In the genomic region with DNA sequence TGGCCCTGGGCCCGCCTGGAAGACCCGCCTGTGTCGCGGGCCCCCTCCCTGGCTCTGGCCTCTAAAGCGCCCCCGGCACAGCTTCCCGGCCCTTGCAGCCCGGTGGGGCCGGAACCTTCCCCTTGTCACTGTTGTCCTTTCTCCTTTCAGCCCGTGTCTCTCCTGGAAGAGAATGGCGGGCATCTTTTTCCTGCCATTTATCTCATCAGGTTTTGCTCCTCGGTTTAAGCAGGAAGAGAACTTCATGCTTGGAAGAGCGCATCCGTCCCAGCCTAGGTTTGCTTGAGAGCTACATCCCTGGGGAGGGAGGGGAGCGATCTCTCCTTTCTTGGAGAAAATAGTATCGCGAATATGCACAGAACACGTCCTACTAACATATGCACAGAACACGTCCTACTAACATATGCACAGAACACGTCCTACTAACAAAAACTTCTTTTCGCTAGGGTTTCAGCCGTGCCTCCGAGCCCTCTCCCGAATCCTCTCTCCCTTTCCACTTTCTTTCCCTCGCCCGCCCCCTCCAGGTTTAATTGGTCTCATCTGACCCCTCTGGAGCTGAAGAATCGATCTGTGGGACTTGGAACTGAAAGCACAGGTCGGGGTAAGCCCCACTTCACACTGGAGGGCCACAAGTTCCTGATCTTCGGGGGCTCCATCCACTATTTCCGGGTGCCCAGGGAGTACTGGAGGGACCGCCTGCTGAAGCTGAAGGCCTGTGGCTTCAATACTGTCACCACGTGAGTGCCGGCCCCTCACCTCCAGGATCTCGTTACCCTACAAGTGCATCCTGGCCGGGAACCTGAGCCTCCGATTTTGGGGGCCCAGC, we compare ENCODE assay signal across 12 cellular contexts. TPM values are rescaled to one million over a fixed set of nuclear protein-coding genes. Genes with fewer than 3 reads are reported as not detected.
A peak's percentile ranks its signal among the peaks of the same experiment; 100 is the strongest.
DNase-seq lines count a peak whose midpoint lies in the region; ATAC-seq and TF ChIP-seq lines count a peak whose summit lies in the region.
"Had no signal": no experiment of that assay in that cellular context is flagged by ENCODE, and none has a peak within 500 bp of the region (broad histone marks: within the 10 kb centered on the region; RNA-seq: fewer than 3 reads in every experiment).

No MANE protein-coding gene starts in this region.

- no peaks in the 10 kb centered on the region for H3K9me3 Mint-ChIP-seq in CD4-positive, alpha-beta memory T cell
- peaks cover 3% of the 10 kb centered on the region for H3K9me3 Mint-ChIP-seq in nephron

- H2BK120ac ChIP-seq in IMR-90 (ENCODE audit: low read depth, low read length) = no peak overlapping the region

- H3K9me3 ChIP-seq in CD4-positive, alpha-beta memory T cell (ENCODE audit: control insufficient read depth in 1 of 2, low read length in 2 of 2) = no peaks in the 10 kb centered on the region
- H3K9me3 ChIP-seq in IMR-90 (ENCODE audit: control insufficient read depth, insufficient read depth, low read length) = peaks cover 9% of the 10 kb centered on the region
- H3K9me3 ChIP-seq: neutrophil had no signal

- H3K4me2 ChIP-seq in IMR-90 (ENCODE audit: low read depth, low read length) = peak overlapping the region; percentile 9; the same call in 1 of the 2 replicates

- no peaks in the 10 kb centered on the region for H3K27me3 Mint-ChIP-seq in CD4-positive, alpha-beta memory T cell
- peaks cover 82% of the 10 kb centered on the region for H3K27me3 Mint-ChIP-seq in nephron (ENCODE audit: low read depth)

- WGBS in IMR-90 (ENCODE audit: extremely low coverage in 2 of 2, insufficient read length in 1 of 2), 2 experiments = 7% methylated on average over 12 of the region's 36 CpGs; no CpG with 5 or more reads in 1 of the 2 experiments

- dilution Hi-C loops in IMR-90 (cut with HindIII; ENCODE audit: low sequenced_read_pairs, unreplicated experiment) = no loop called here

- TF ChIP-seq POLR2A in IMR-90 (IDR thresholded peaks at IDR 0.05; ENCODE audit: low read depth, low read length) = no peak

- POLR2A ChIA-PET in CD4-positive, alpha-beta memory T cell (lab: Charles Lee; ENCODE audit: partially characterized antibody) = interaction anchor here (4.8 to 6.5 kb wide), 2 partner anchors 15 to 53 kb away, joined by 28 to 62 read pairs; partner anchors contain the start of genes NCAPD3 and VPS26B
- POLR2A ChIA-PET in IMR-90 (lab: Charles Lee; ENCODE audit: unreplicated experiment) = no interaction called here

- H3K9ac ChIP-seq in IMR-90 (ENCODE audit: low read depth, low read length) = no peak overlapping the region

- H3K4me3 Mint-ChIP-seq in CD4-positive, alpha-beta memory T cell = peak overlapping the region; percentile 81 to 91 (median 85)
- H3K4me3 Mint-ChIP-seq in nephron = peak overlapping the region; percentile 78 to 86 (median 85)

- H3K79me1 ChIP-seq in IMR-90 (ENCODE audit: low read depth in 1 of 2, low read length in 2 of 2) = no peaks in the 10 kb centered on the region

- no peaks in the 10 kb centered on the region for H3K27me3 ChIP-seq in CD4-positive, alpha-beta memory T cell (ENCODE audit: insufficient read depth, low read length)
- H3K27me3 ChIP-seq in IMR-90 (ENCODE audit: control insufficient read depth, insufficient read depth, low read length) = peaks cover 53% of the 10 kb centered on the region

- no peak overlapping the region for H2AK5ac ChIP-seq in IMR-90 (ENCODE audit: low read depth, low read length)

- no peak overlapping the region for H4K8ac ChIP-seq in IMR-90 (ENCODE audit: low read depth in 2 of 2, low read length in 2 of 2)

- no peaks in the 10 kb centered on the region for H3K36me3 ChIP-seq in CD4-positive, alpha-beta memory T cell (ENCODE audit: insufficient read depth, low read length)
- no peaks in the 10 kb centered on the region for H3K36me3 ChIP-seq in IMR-90 (ENCODE audit: control insufficient read depth, insufficient read depth, low read length)
- H3K36me3 ChIP-seq: neutrophil had no signal

- no peak for ATAC-seq in IMR-90 (ENCODE audit: low read depth)
- no peak for ATAC-seq in HG02623 (IDR thresholded peaks at IDR 0.05; ENCODE audit: unreplicated experiment)
- ATAC-seq: Right ventricle myocardium inferior had no signal

- H3K27ac Mint-ChIP-seq in CD4-positive, alpha-beta memory T cell = peak overlapping the region in 3 of 7 donors; percentile 11 to 36 (median 18)
- no peak overlapping the region for H3K27ac Mint-ChIP-seq in nephron

- H3K36me3 Mint-ChIP-seq in CD4-positive, alpha-beta memory T cell = peaks cover 0 to 10% of the 10 kb centered on the region in 2 donors
- no peaks in the 10 kb centered on the region for H3K36me3 Mint-ChIP-seq in nephron (ENCODE audit: low read depth)

- no peaks in the 10 kb centered on the region for H3K9me1 ChIP-seq in IMR-90 (ENCODE audit: insufficient read depth, low read length)

- no peak overlapping the region for H4K91ac ChIP-seq in IMR-90 (ENCODE audit: insufficient read depth, low read depth, low read length)

- no peak overlapping the region for H2BK15ac ChIP-seq in IMR-90 (ENCODE audit: low read depth, low read length)

- H2AK9ac ChIP-seq in IMR-90 (replicated peaks; ENCODE audit: low read depth, low read length, poor library complexity) = peak overlapping the region; percentile 34

- H3K56ac ChIP-seq in IMR-90 (ENCODE audit: extremely low read depth, insufficient read depth, low read length) = no peak overlapping the region

- H4K5ac ChIP-seq in IMR-90 (ENCODE audit: low read depth, low read length) = no peak overlapping the region

- H2AFZ ChIP-seq in IMR-90 (replicated peaks; ENCODE audit: low read length, poor library complexity) = peak overlapping the region; percentile 4

- no peak overlapping the region for H3K23ac ChIP-seq in IMR-90 (ENCODE audit: low read depth, low read length)

- CTCF ChIA-PET in CD4-positive, alpha-beta memory T cell (lab: Charles Lee; ENCODE audit: partially characterized antibody) = interaction anchor here (1.0 to 10.5 kb wide), 3 partner anchors 8 to 14 kb away, joined by 3 to 119 read pairs (median 3); no protein-coding TSS in a partner anchor
- CTCF ChIA-PET in IMR-90 (lab: Yijun Ruan, JAX) = interaction anchor here (0.7 kb wide), 1 partner anchor 16 kb away, joined by 3 read pairs; no protein-coding TSS in a partner anchor

- peak overlapping the region in 1 of 2 donors; percentile 85 for H3K4me3 ChIP-seq in CD4-positive, alpha-beta memory T cell (ENCODE audit: low read length in 2 of 2)
- H3K4me3 ChIP-seq in IMR-90 (ENCODE audit: insufficient read depth, low read depth, low read length) = no peak overlapping the region

- H2BK20ac ChIP-seq in IMR-90 (ENCODE audit: low read depth, low read length) = no peak overlapping the region

- BruUV-seq in IMR-90 (replicated peaks; lab: Mats Ljungman, UMichigan) = no TSS peak

- in situ Hi-C loops in IMR-90 (cut with MboI; ENCODE audit: low sequenced_read_pairs) = no loop called here

- H3K4me1 Mint-ChIP-seq in CD4-positive, alpha-beta memory T cell = peaks cover 14 to 45% (median 31%) of the 10 kb centered on the region in 4 donors
- H3K4me1 Mint-ChIP-seq in nephron = peaks cover 17% of the 10 kb centered on the region

- H3K4me1 ChIP-seq in CD4-positive, alpha-beta memory T cell (ENCODE audit: insufficient read depth, low read length) = peaks cover 30% of the 10 kb centered on the region
- H3K4me1 ChIP-seq in IMR-90 (ENCODE audit: control insufficient read depth, insufficient read depth, low read length) = peaks cover 1% of the 10 kb centered on the region; the same call in 1 of the 2 replicates

- no peak overlapping the region for H3K18ac ChIP-seq in IMR-90 (ENCODE audit: low read depth, low read length)

- no peak overlapping the region for H3K14ac ChIP-seq in IMR-90 (replicated peaks; ENCODE audit: low read depth, low read length)

- H4K20me1 ChIP-seq in IMR-90 (ENCODE audit: insufficient read depth, low read length) = no peaks in the 10 kb centered on the region

- no peak overlapping the region for H3K27ac ChIP-seq in CD4-positive, alpha-beta memory T cell (ENCODE audit: low read depth, low read length)
- no peak overlapping the region for H3K27ac ChIP-seq in IMR-90 (ENCODE audit: insufficient read depth, low read length)
- H3K27ac ChIP-seq: neutrophil had no signal

- no peak overlapping the region for H2BK5ac ChIP-seq in IMR-90 (ENCODE audit: low read depth, low read length, poor library complexity, severe bottlenecking)

- no peak overlapping the region for H3K4ac ChIP-seq in IMR-90 (ENCODE audit: low read depth, low read length)

- DNase-seq in CD4-positive, alpha-beta memory T cell = no peak
- DNase-seq in IMR-90 (no peak), ecto neural progenitor cell (ENCODE audit: low spot score) (peak; percentile 49), NCI-H187 (lab: John Stamatoyannopoulos, UW) (no peak), MV-4-11 (lab: John Stamatoyannopoulos, UW) (no peak), NCI-H526 treated with DMSO at 0.1 percent for 48 hours (lab: John Stamatoyannopoulos, UW) (no peak)
- DNase-seq: GF-D8, NCI-H1105 treated with DMSO at 0.1 percent for 48 hours had no signal

- no peak for TF ChIP-seq RAD21 in IMR-90 (IDR thresholded peaks at IDR 0.05; ENCODE audit: low read length)

- intact Hi-C loops in CD4-positive, alpha-beta memory T cell (cut with micrococcal nuclease) = loop anchor here (2.0 kb wide), 1 partner anchor 53 kb away; the partner anchor contains the start of gene GLB1L2
- intact Hi-C loops in IMR-90 (cut with micrococcal nuclease) = no loop called here

- TF ChIP-seq CTCF in IMR-90 (conservative IDR thresholded peaks at IDR 0.05; ENCODE audit: low read depth, low read length) = no peak
- TF ChIP-seq CTCF in nephron (IDR thresholded peaks at IDR 0.05; ENCODE audit: unreplicated experiment in 3 of 3) = no peak

RNA-seq across cellular contexts. Expression of gene GLB1L3, which starts 1.2 kb away (rescaled TPM):
- total RNA-seq in CD4-positive, alpha-beta memory T cell = 1 to 10 TPM; 1.2 to 1.5 TPM
- 1 to 10 TPM; 2.8 to 4.9 TPM for polyA plus RNA-seq in CD4-positive, alpha-beta memory T cell
- not detected in 2 replicates for total RNA-seq in IMR-90 (2012; rRNA removed)
- not detected in 2 replicates for polyA plus RNA-seq in IMR-90 (2012; rRNA removed)
- not detected in 2 replicates for polyA plus RNA-seq in IMR-90 (2012; cell fraction: cytosol; rRNA removed)
- 0.02 TPM in 1 of 2 replicates, not detected in the other for polyA plus RNA-seq in IMR-90 (2012; cell fraction: nucleus; rRNA removed; ENCODE audit: low replicate concordance)
- total RNA-seq: Right ventricle myocardium inferior had no signal

RNA-seq across cellular contexts. Expression of gene ACAD8, which starts 24.0 kb away (rescaled TPM):
- 10 to 100 TPM; 36.9 to 38.6 TPM for total RNA-seq in CD4-positive, alpha-beta memory T cell
- polyA plus RNA-seq in CD4-positive, alpha-beta memory T cell = 10 to 100 TPM; 17.8 to 22.2 TPM
- total RNA-seq in IMR-90 (2012; rRNA removed) = 9.7 and 11.1 TPM in 2 replicates
- 18.3 and 21.2 TPM in 2 replicates for polyA plus RNA-seq in IMR-90 (2012; rRNA removed)
- polyA plus RNA-seq in IMR-90 (2012; cell fraction: cytosol; rRNA removed) = 11.3 and 13.6 TPM in 2 replicates
- polyA plus RNA-seq in IMR-90 (2012; cell fraction: nucleus; rRNA removed; ENCODE audit: low replicate concordance) = 45.4 and 71.9 TPM in 2 replicates

RNA-seq across cellular contexts. Expression of gene THYN1, which starts 24.2 kb away (rescaled TPM):
- 10 to 100 TPM; 59.3 to 70.8 TPM for total RNA-seq in CD4-positive, alpha-beta memory T cell
- 100 to 1,000 TPM; 118 to 163 TPM for polyA plus RNA-seq in CD4-positive, alpha-beta memory T cell
- total RNA-seq in IMR-90 (2012; rRNA removed) = 51.9 and 72.1 TPM in 2 replicates
- 42.8 and 43.1 TPM in 2 replicates for polyA plus RNA-seq in IMR-90 (2012; rRNA removed)
- polyA plus RNA-seq in IMR-90 (2012; cell fraction: cytosol; rRNA removed) = 21.1 and 28.2 TPM in 2 replicates
- 9.3 and 48.9 TPM in 2 replicates for polyA plus RNA-seq in IMR-90 (2012; cell fraction: nucleus; rRNA removed; ENCODE audit: low replicate concordance)

RNA-seq across cellular contexts. Expression of gene VPS26B, which starts 52.9 kb away (rescaled TPM):
- total RNA-seq in CD4-positive, alpha-beta memory T cell = 10 to 100 TPM; 72.2 to 76.6 TPM
- polyA plus RNA-seq in CD4-positive, alpha-beta memory T cell = 10 to 100 TPM; 49.6 to 56.7 TPM
- total RNA-seq in IMR-90 (2012; rRNA removed) = 38.9 and 51.1 TPM in 2 replicates
- 39.5 and 41.6 TPM in 2 replicates for polyA plus RNA-seq in IMR-90 (2012; rRNA removed)
- polyA plus RNA-seq in IMR-90 (2012; cell fraction: cytosol; rRNA removed) = 31.6 and 35.7 TPM in 2 replicates
- 75.7 and 105 TPM in 2 replicates for polyA plus RNA-seq in IMR-90 (2012; cell fraction: nucleus; rRNA removed; ENCODE audit: low replicate concordance)

RNA-seq across cellular contexts. Expression of gene NCAPD3, which starts 53.6 kb away (rescaled TPM):
- total RNA-seq in CD4-positive, alpha-beta memory T cell = 10 to 100 TPM; 39.9 to 41.8 TPM
- polyA plus RNA-seq in CD4-positive, alpha-beta memory T cell = 10 to 100 TPM; 14.3 to 14.6 TPM
- total RNA-seq in IMR-90 (2012; rRNA removed) = 19.2 and 19.7 TPM in 2 replicates
- polyA plus RNA-seq in IMR-90 (2012; rRNA removed) = 18.0 and 18.9 TPM in 2 replicates
- polyA plus RNA-seq in IMR-90 (2012; cell fraction: cytosol; rRNA removed) = 8.3 and 9.9 TPM in 2 replicates
- 16.9 and 25.2 TPM in 2 replicates for polyA plus RNA-seq in IMR-90 (2012; cell fraction: nucleus; rRNA removed; ENCODE audit: low replicate concordance)
